ENCODE assay signal across 8 cellular contexts in genomic region chr19:38229585-38230073, GRCh38. TPM values are rescaled to one million over a fixed set of nuclear protein-coding genes. Genes with fewer than 3 reads are reported as not detected.
DNase-seq lines count a peak whose midpoint lies in the region; ATAC-seq and TF ChIP-seq lines count a peak whose summit lies in the region.

No MANE protein-coding gene starts in this region.

- peaks cover 8% of the 10 kb centered on the region for H3K4me1 Mint-ChIP-seq in glutamatergic neuron (ENCODE audit: low read depth, unreplicated experiment)

- H3K27ac Mint-ChIP-seq in glutamatergic neuron (ENCODE audit: unreplicated experiment), result peak overlapping the region; percentile 66

- H3K9me3 Mint-ChIP-seq in glutamatergic neuron (ENCODE audit: unreplicated experiment), result peaks cover 9% of the 10 kb centered on the region

- peak overlapping the region; percentile 85 for H3K4me3 Mint-ChIP-seq in glutamatergic neuron (ENCODE audit: unreplicated experiment)

- no peaks in the 10 kb centered on the region for H3K4me1 ChIP-seq in SJCRH30

- peak overlapping the region; percentile 53 for H3K4me3 ChIP-seq in AG10803 (ENCODE audit: low read length)
- no peak overlapping the region; the same call in 1 of the 2 replicates for H3K4me3 ChIP-seq in SJCRH30

- no peak overlapping the region for H3K27ac ChIP-seq in SJCRH30

- H3K36me3 ChIP-seq in SJCRH30, result no peaks in the 10 kb centered on the region

- peaks cover 10% of the 10 kb centered on the region for H3K27me3 Mint-ChIP-seq in glutamatergic neuron (ENCODE audit: unreplicated experiment)

- DNase-seq in AG10803 (ENCODE audit: low read depth) (peak; percentile 85), Kasumi-1 (lab: John Stamatoyannopoulos, UW) (peak; percentile 66 to 84), SJCRH30 (peak; percentile 93 to 96), glutamatergic neuron (peak; percentile 76), pulmonary artery endothelial cell (ENCODE audit: low read depth, low spot score) (peak; percentile 56)
- DNase-seq in activated naive CD4-positive, alpha-beta T cell (lab: John Stamatoyannopoulos, UW), result peak; percentile 12 to 51 (median 17)

- no peaks in the 10 kb centered on the region for H3K9me3 ChIP-seq in SJCRH30 (replicated peaks)

- no peak for TF ChIP-seq CTCF in AG10803 (conservative IDR thresholded peaks at IDR 0.05; ENCODE audit: low read length)
- TF ChIP-seq CTCF in glutamatergic neuron (IDR thresholded peaks at IDR 0.05; ENCODE audit: partially characterized antibody, unreplicated experiment), result no peak

- peak; percentile 75 for ATAC-seq in GM19351 (IDR thresholded peaks at IDR 0.05; ENCODE audit: unreplicated experiment)
- ATAC-seq in GM19463 (IDR thresholded peaks at IDR 0.05; ENCODE audit: unreplicated experiment), result no peak

- no peaks in the 10 kb centered on the region for H3K27me3 ChIP-seq in SJCRH30

- no peaks in the 10 kb centered on the region for H3K36me3 Mint-ChIP-seq in glutamatergic neuron (ENCODE audit: unreplicated experiment)

RNA-seq across cellular contexts. Expression of gene DPF1, which starts 5.6 kb away (rescaled TPM):
- total RNA-seq in SJCRH30 (2014; rRNA removed; shearing (Covaris generic)), result 8.1 and 10.6 TPM in 2 replicates
- total RNA-seq in glutamatergic neuron (ENCODE audit: unreplicated experiment), result 33.8 TPM
- total RNA-seq in pulmonary artery endothelial cell, result 1.3 and 1.8 TPM in 2 replicates

RNA-seq across cellular contexts. Expression of gene PPP1R14A, which starts 26.5 kb away (rescaled TPM):
- 1.9 and 2.2 TPM in 2 replicates for total RNA-seq in SJCRH30 (2014; rRNA removed; shearing (Covaris generic))
- total RNA-seq in glutamatergic neuron (ENCODE audit: unreplicated experiment), result 327 TPM
- total RNA-seq in pulmonary artery endothelial cell, result 0.66 and 3.0 TPM in 2 replicates

RNA-seq across cellular contexts. Expression of gene SPINT2, which starts 34.7 kb away (rescaled TPM):
- total RNA-seq in SJCRH30 (2014; rRNA removed; shearing (Covaris generic)), result 0.38 and 0.45 TPM in 2 replicates
- total RNA-seq in glutamatergic neuron (ENCODE audit: unreplicated experiment) (78.9 TPM), pulmonary artery endothelial cell (5.9 and 12.6 TPM in 2 replicates)

Comparison
In these comparisons a context has a peak if more than half of its experiments do, and no peak if none do; other contexts are left out.
1. DNase-seq: peak in every context shown above with its lines; median percentile 94 in SJCRH30; 85 in AG10803; 76 in glutamatergic neuron; 75 in Kasumi-1; 56 in pulmonary artery endothelial cell; 17 in activated naive CD4-positive, alpha-beta T cell.
2. RNA of gene PPP1R14A, which starts 26.5 kb away (total RNA-seq): 327 TPM in glutamatergic neuron (single experiment); 1.9 to 2.2 TPM in SJCRH30 and 0.66 to 3.0 TPM in pulmonary artery endothelial cell; every median in the first group is over 10 times any median in the second.